ENCODE assay signal across 23 cellular contexts in genomic region chr4:111483375-111484169, GRCh38.
"Had no signal": no experiment of that assay in that cellular context is flagged by ENCODE, and none has a peak within 500 bp of the region (broad histone marks: within the 10 kb centered on the region; RNA-seq: fewer than 3 reads in every experiment).

No MANE protein-coding gene starts in this region.

- H3K27me3 ChIP-seq: adrenal gland, Peyer's patch had no signal

- ATAC-seq: activated T-helper 17 cell treated with anti-CD3 and anti-CD28 coated beads, Interleukin-2, amount 50 U/mL, for 72 hours had no signal

- H3K4me1 ChIP-seq: adrenal gland, Peyer's patch had no signal

- H3K4me3 ChIP-seq: adrenal gland, Peyer's patch had no signal

- H3K36me3 ChIP-seq: adrenal gland, Peyer's patch had no signal

- H3K9me3 ChIP-seq: adrenal gland, Peyer's patch had no signal

- DNase-seq: activated CD4-positive, alpha-beta memory T cell treated with anti-CD3 and anti-CD28 coated beads for 36 hours; activated CD4-positive, alpha-beta T cell treated with anti-CD3 and anti-CD28 coated beads, Interleukin-2, amount 10 ng/mL, durations not matched to agents 7 days and 5 days; activated CD4-positive, CD25-positive, alpha-beta regulatory T cell; activated CD8-positive, alpha-beta memory T cell treated with anti-CD3 and anti-CD28 coated beads for 24 hours; activated naive CD4-positive, alpha-beta T cell treated with anti-CD3 and anti-CD28 coated beads, Interleukin-2, amount 50 U/mL, for 16 hours; activated naive CD8-positive, alpha-beta T cell treated with anti-CD3 and anti-CD28 coated beads, Interleukin-2, amount 10 ng/mL, durations not matched to agents 7 days and 5 days; activated T-cell treated with anti-CD3 and anti-CD28 coated beads for 4 hours; activated T-cell treated with anti-CD3 and anti-CD28 coated beads, Interleukin-2, amount 50 U/mL, for 48 hours; adrenal gland; Kasumi-1; KBM-7; NCI-H1105 treated with DMSO at 0.1 percent for 48 hours; NCI-H1436 treated with DMSO at 0.1 percent for 48 hours; NCI-H187; NCI-H2081; NCI-H510A treated with DMSO at 0.1 percent for 48 hours; NCI-H69; SIG-M5; T-helper 2 cell; T1000 had no signal

- H3K27ac ChIP-seq: adrenal gland, Peyer's patch, RWPE1 had no signal
